20 cellular contexts compared by ENCODE assay signal in the genomic region with DNA sequence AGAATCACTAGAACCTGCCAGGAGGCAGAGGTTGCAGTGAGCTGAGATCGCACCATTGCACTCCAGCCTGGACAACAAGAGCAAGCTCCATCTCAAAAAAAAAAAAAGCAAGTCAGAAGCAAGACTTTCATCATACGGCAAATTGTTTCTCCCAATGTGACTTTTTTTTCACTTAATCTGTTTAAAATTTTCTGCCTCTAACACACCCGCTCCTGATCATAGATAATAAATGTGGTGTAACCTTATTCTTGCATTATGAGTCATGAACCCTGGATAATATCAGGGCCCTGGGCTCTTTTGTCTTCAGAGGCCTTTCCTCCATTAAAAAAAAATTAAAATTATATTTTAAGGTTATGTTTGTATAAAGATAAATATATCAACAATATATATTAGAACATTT.
DNase-seq lines count a peak whose midpoint lies in the region; TF ChIP-seq lines count a peak whose summit lies in the region.
"Had no signal": no experiment of that assay in that cellular context is flagged by ENCODE, and none has a peak within 500 bp of the region (broad histone marks: within the 10 kb centered on the region; RNA-seq: fewer than 3 reads in every experiment).

No MANE protein-coding gene starts in this region.

- H3K36me3 Mint-ChIP-seq in HFFc6 (ENCODE audit: low read depth) (no peaks in the 10 kb centered on the region), endothelial cell (ENCODE audit: low read depth, unreplicated experiment) (peaks cover 4% of the 10 kb centered on the region)
- H3K36me3 Mint-ChIP-seq in activated T-helper 2 cell treated with anti-CD3 and anti-CD28 coated beads, Interferon-gamma antibody, Interleukin-2, Interleukin-4, amounts not matched to agents 10 μg/mL and 5 μg/mL and 100 μg/mL, durations not matched to agents 14 hours and 24 hours and 36 hours (ENCODE audit: low read depth): no peaks in the 10 kb centered on the region
- H3K36me3 Mint-ChIP-seq: activated naive CD4-positive, alpha-beta T cell treated with anti-CD3 and anti-CD28 coated beads, Interleukin-2, amount 10 ng/mL, durations not matched to agents 7 days and 5 days; IgD-negative memory B cell; T-cell had no signal

- H3K27ac Mint-ChIP-seq in HFFc6 (no peak overlapping the region), endothelial cell (ENCODE audit: unreplicated experiment) (no peak overlapping the region)
- H3K27ac Mint-ChIP-seq in activated T-helper 2 cell treated with anti-CD3 and anti-CD28 coated beads, Interferon-gamma antibody, Interleukin-2, Interleukin-4, amounts not matched to agents 10 μg/mL and 5 μg/mL and 100 μg/mL, durations not matched to agents 14 hours and 24 hours and 36 hours: no peak overlapping the region
- H3K27ac Mint-ChIP-seq: activated CD4-positive, alpha-beta T cell treated with anti-CD3 and anti-CD28 coated beads, Interleukin-2, amount 10 ng/mL, durations not matched to agents 7 days and 5 days; activated naive CD4-positive, alpha-beta T cell treated with anti-CD3 and anti-CD28 coated beads, Interleukin-2, amount 10 ng/mL, durations not matched to agents 7 days and 5 days; IgD-negative memory B cell; T-cell had no signal

- TF ChIP-seq CTCF in HFFc6 (IDR thresholded peaks at IDR 0.05) (no peak), endothelial cell (IDR thresholded peaks at IDR 0.05; ENCODE audit: unreplicated experiment) (no peak)

- DNase-seq in AG08395 (ENCODE audit: low spot score) (peak; percentile 31), HFFc6 (peak; percentile 57), fibroblast of peridontal ligament (ENCODE audit: extremely low read depth) (peak; percentile 12), posterior cingulate gyrus (no peak), COLO668 (lab: John Stamatoyannopoulos, UW; ENCODE audit: unreplicated experiment) (no peak), endothelial cell (ENCODE audit: low spot score) (no peak), NCI-H2107 treated with DMSO at 0.1 percent for 48 hours (lab: John Stamatoyannopoulos, UW; ENCODE audit: unreplicated experiment) (no peak)
- DNase-seq in activated T-helper 2 cell treated with anti-CD3 and anti-CD28 coated beads, Interferon-gamma antibody, Interleukin-2, Interleukin-4, amounts not matched to agents 10 μg/mL and 5 μg/mL and 100 μg/mL, durations not matched to agents 14 hours and 24 hours and 36 hours (ENCODE audit: low spot score): no peak
- DNase-seq: activated CD4-positive, alpha-beta T cell treated with anti-CD3 and anti-CD28 coated beads, Interleukin-2, amount 10 ng/mL, durations not matched to agents 7 days and 5 days; activated naive CD4-positive, alpha-beta T cell treated with anti-CD3 and anti-CD28 coated beads, Interleukin-2, amount 10 ng/mL, durations not matched to agents 7 days and 5 days; colonic mucosa; left colon; mucosa of descending colon; NCI-H2029 treated with DMSO at 0.1 percent for 48 hours; NCI-H524; Right ventricle myocardium superior; stimulated activated CD4-positive, alpha-beta T cell treated with anti-CD3 and anti-CD28 coated beads, Interleukin-15, amount 100 ng/mL, for 24 hours; T-cell had no signal

- H3K27me3 Mint-ChIP-seq in HFFc6 (ENCODE audit: insufficient read depth): peaks cover 9% of the 10 kb centered on the region
- H3K27me3 Mint-ChIP-seq in activated T-helper 2 cell treated with anti-CD3 and anti-CD28 coated beads, Interferon-gamma antibody, Interleukin-2, Interleukin-4, amounts not matched to agents 10 μg/mL and 5 μg/mL and 100 μg/mL, durations not matched to agents 14 hours and 24 hours and 36 hours (ENCODE audit: low read depth): peaks cover 22% of the 10 kb centered on the region
- H3K27me3 Mint-ChIP-seq in endothelial cell (ENCODE audit: unreplicated experiment): peaks cover 3% of the 10 kb centered on the region

- H3K4me3 Mint-ChIP-seq in HFFc6: no peak overlapping the region
- peak overlapping the region; percentile 10 for H3K4me3 Mint-ChIP-seq in activated T-helper 2 cell treated with anti-CD3 and anti-CD28 coated beads, Interferon-gamma antibody, Interleukin-2, Interleukin-4, amounts not matched to agents 10 μg/mL and 5 μg/mL and 100 μg/mL, durations not matched to agents 14 hours and 24 hours and 36 hours (ENCODE audit: low read depth)
- H3K4me3 Mint-ChIP-seq in endothelial cell (ENCODE audit: unreplicated experiment): no peak overlapping the region
- H3K4me3 Mint-ChIP-seq: activated CD4-positive, alpha-beta T cell treated with anti-CD3 and anti-CD28 coated beads, Interleukin-2, amount 10 ng/mL, durations not matched to agents 7 days and 5 days; activated naive CD4-positive, alpha-beta T cell treated with anti-CD3 and anti-CD28 coated beads, Interleukin-2, amount 10 ng/mL, durations not matched to agents 7 days and 5 days; neural progenitor cell; T-cell had no signal

- H3K4me1 Mint-ChIP-seq in HFFc6 (ENCODE audit: low read depth) (peaks cover 47% of the 10 kb centered on the region), endothelial cell (ENCODE audit: unreplicated experiment) (no peaks in the 10 kb centered on the region)
- peaks cover 31% of the 10 kb centered on the region for H3K4me1 Mint-ChIP-seq in activated T-helper 2 cell treated with anti-CD3 and anti-CD28 coated beads, Interferon-gamma antibody, Interleukin-2, Interleukin-4, amounts not matched to agents 10 μg/mL and 5 μg/mL and 100 μg/mL, durations not matched to agents 14 hours and 24 hours and 36 hours (ENCODE audit: low read depth)
- H3K4me1 Mint-ChIP-seq: activated CD4-positive, alpha-beta T cell treated with anti-CD3 and anti-CD28 coated beads, Interleukin-2, amount 10 ng/mL, durations not matched to agents 7 days and 5 days; activated naive CD4-positive, alpha-beta T cell treated with anti-CD3 and anti-CD28 coated beads, Interleukin-2, amount 10 ng/mL, durations not matched to agents 7 days and 5 days; IgD-negative memory B cell; neural progenitor cell; T-cell had no signal

- intact Hi-C loops in activated T-helper 2 cell treated with anti-CD3 and anti-CD28 coated beads, Interferon-gamma antibody, Interleukin-2, Interleukin-4, amounts not matched to agents 10 μg/mL and 5 μg/mL and 100 μg/mL, durations not matched to agents 14 hours and 24 hours and 36 hours (cut with micrococcal nuclease): loop anchor here (5.0 kb wide), 2 partner anchors 61 to 169 kb away; no protein-coding TSS in a partner anchor
- intact Hi-C loops in posterior cingulate gyrus (cut with DNase I): no loop called here

- no peaks in the 10 kb centered on the region for H3K9me3 Mint-ChIP-seq in HFFc6
- H3K9me3 Mint-ChIP-seq in activated T-helper 2 cell treated with anti-CD3 and anti-CD28 coated beads, Interferon-gamma antibody, Interleukin-2, Interleukin-4, amounts not matched to agents 10 μg/mL and 5 μg/mL and 100 μg/mL, durations not matched to agents 14 hours and 24 hours and 36 hours: no peaks in the 10 kb centered on the region
- H3K9me3 Mint-ChIP-seq in endothelial cell (ENCODE audit: unreplicated experiment): no peaks in the 10 kb centered on the region
- H3K9me3 Mint-ChIP-seq: activated CD4-positive, alpha-beta T cell treated with anti-CD3 and anti-CD28 coated beads, Interleukin-2, amount 10 ng/mL, durations not matched to agents 7 days and 5 days; activated naive CD4-positive, alpha-beta T cell treated with anti-CD3 and anti-CD28 coated beads, Interleukin-2, amount 10 ng/mL, durations not matched to agents 7 days and 5 days; IgD-negative memory B cell; T-cell had no signal

Comparison
In these comparisons a context has a peak if more than half of its experiments do, and no peak if none do; other contexts are left out.
1. DNase-seq: peak in AG08395 (single experiment), HFFc6 (single experiment) and fibroblast of peridontal ligament (single experiment); none in activated T-helper 2 cell treated with anti-CD3 and anti-CD28 coated beads, Interferon-gamma antibody, Interleukin-2, Interleukin-4, amounts not matched to agents 10 μg/mL and 5 μg/mL and 100 μg/mL, durations not matched to agents 14 hours and 24 hours and 36 hours (single experiment), posterior cingulate gyrus (0 of 10), COLO668 (single experiment), endothelial cell (single experiment) and NCI-H2107 treated with DMSO at 0.1 percent for 48 hours (single experiment).